Comparison of ENCODE assay signal across 21 cellular contexts in genomic region chr15:87207945-87208580, GRCh38.
DNase-seq lines count a peak whose midpoint lies in the region; FAIRE-seq and TF ChIP-seq lines count a peak whose summit lies in the region.
"Had no signal": no experiment of that assay in that cellular context is flagged by ENCODE, and none has a peak within 500 bp of the region (broad histone marks: within the 10 kb centered on the region; RNA-seq: fewer than 3 reads in every experiment).

No MANE protein-coding gene starts in this region.

- H3K36me3 ChIP-seq in esophagus muscularis mucosa (no peaks in the 10 kb centered on the region), hepatocyte (replicated peaks; ENCODE audit: insufficient read depth, low read depth) (no peaks in the 10 kb centered on the region)
- H3K36me3 ChIP-seq: prostate gland had no signal

- no peak for TF ChIP-seq CTCF in esophagus muscularis mucosa (IDR thresholded peaks at IDR 0.05)
- no peak for TF ChIP-seq CTCF in hepatocyte (IDR thresholded peaks at IDR 0.05; ENCODE audit: poor library complexity)

- no peaks in the 10 kb centered on the region for H4K20me1 ChIP-seq in hepatocyte (ENCODE audit: insufficient read depth, poor library complexity, severe bottlenecking)

- no peaks in the 10 kb centered on the region for H3K27me3 ChIP-seq in esophagus muscularis mucosa
- no peaks in the 10 kb centered on the region for H3K27me3 ChIP-seq in hepatocyte

- no peak for FAIRE-seq in H54 (lab: Jason Lieb, UNC)
- FAIRE-seq: endothelial cell of umbilical vein, G401.6, GM18507, GM19239 had no signal

- TF ChIP-seq POLR2A in H54 (IDR thresholded peaks at IDR 0.05; ENCODE audit: low read depth, low read length) (no peak), esophagus muscularis mucosa (IDR thresholded peaks at IDR 0.05; ENCODE audit: low read depth) (no peak)

- intact Hi-C loops in esophagus muscularis mucosa (cut with DNase I): no loop called here

- no peak overlapping the region for H3K27ac ChIP-seq in esophagus muscularis mucosa (replicated peaks in 1 of 4)
- H3K27ac ChIP-seq in hepatocyte: no peak overlapping the region
- H3K27ac ChIP-seq: PC-9, prostate gland had no signal

- H2AFZ ChIP-seq in hepatocyte: no peak overlapping the region
- H2AFZ ChIP-seq: PC-9 had no signal

- no peak for TF ChIP-seq EP300 in esophagus muscularis mucosa (IDR thresholded peaks at IDR 0.05)

- no peaks in the 10 kb centered on the region for H3K9me2 ChIP-seq in hepatocyte (replicated peaks; ENCODE audit: insufficient read depth)

- no peak overlapping the region for H3K4me3 ChIP-seq in esophagus muscularis mucosa
- no peak overlapping the region for H3K4me3 ChIP-seq in hepatocyte
- H3K4me3 ChIP-seq: PC-9, prostate gland had no signal

- no peaks in the 10 kb centered on the region for H3K79me2 ChIP-seq in hepatocyte

- no peaks in the 10 kb centered on the region for H3K4me1 ChIP-seq in esophagus muscularis mucosa
- no peaks in the 10 kb centered on the region for H3K4me1 ChIP-seq in hepatocyte (ENCODE audit: insufficient read depth)
- H3K4me1 ChIP-seq: prostate gland had no signal

- DNase-seq in H54 (ENCODE audit: insufficient read length, low spot score): peak; percentile 4
- DNase-seq in RPMI7951 (ENCODE audit: low read depth): peak; percentile 83
- DNase-seq in esophagus muscularis mucosa (ENCODE audit: extremely low spot score): peak; percentile 31
- DNase-seq in stromal cell of bone marrow (ENCODE audit: low read depth): peak; percentile 85
- no peak for DNase-seq in NCI-H146 (lab: John Stamatoyannopoulos, UW)
- DNase-seq in hepatocyte (ENCODE audit: low spot score): no peak
- DNase-seq in iPS-NIHi7 (ENCODE audit: extremely low spot score): no peak
- DNase-seq: activated CD4-positive, alpha-beta T cell treated with anti-CD3 and anti-CD28 coated beads for 1 hour; activated CD8-positive, alpha-beta memory T cell treated with anti-CD3 and anti-CD28 coated beads, Interleukin-2, amount 50 U/mL, for 48 hours; activated naive CD8-positive, alpha-beta T cell treated with anti-CD3 and anti-CD28 coated beads for 36 hours; CD4-positive, alpha-beta memory T cell; hypothalamus; left ventricle myocardium superior; naive thymus-derived CD8-positive, alpha-beta T cell; NCI-H1105 had no signal

- no peak overlapping the region for H3K4me2 ChIP-seq in hepatocyte
- H3K4me2 ChIP-seq: PC-9 had no signal

- H3K9me3 ChIP-seq in esophagus muscularis mucosa (no peaks in the 10 kb centered on the region), hepatocyte (ENCODE audit: low read depth) (no peaks in the 10 kb centered on the region)
- H3K9me3 ChIP-seq: prostate gland had no signal

Comparison
In these comparisons a context has a peak if more than half of its experiments do, and no peak if none do; other contexts are left out.
1. DNase-seq: peak in H54 (single experiment), RPMI7951 (single experiment), esophagus muscularis mucosa (single experiment) and stromal cell of bone marrow (single experiment); none in NCI-H146 (single experiment), hepatocyte (single experiment) and iPS-NIHi7 (single experiment).